10 cellular contexts compared by ENCODE assay signal in the genomic region with DNA sequence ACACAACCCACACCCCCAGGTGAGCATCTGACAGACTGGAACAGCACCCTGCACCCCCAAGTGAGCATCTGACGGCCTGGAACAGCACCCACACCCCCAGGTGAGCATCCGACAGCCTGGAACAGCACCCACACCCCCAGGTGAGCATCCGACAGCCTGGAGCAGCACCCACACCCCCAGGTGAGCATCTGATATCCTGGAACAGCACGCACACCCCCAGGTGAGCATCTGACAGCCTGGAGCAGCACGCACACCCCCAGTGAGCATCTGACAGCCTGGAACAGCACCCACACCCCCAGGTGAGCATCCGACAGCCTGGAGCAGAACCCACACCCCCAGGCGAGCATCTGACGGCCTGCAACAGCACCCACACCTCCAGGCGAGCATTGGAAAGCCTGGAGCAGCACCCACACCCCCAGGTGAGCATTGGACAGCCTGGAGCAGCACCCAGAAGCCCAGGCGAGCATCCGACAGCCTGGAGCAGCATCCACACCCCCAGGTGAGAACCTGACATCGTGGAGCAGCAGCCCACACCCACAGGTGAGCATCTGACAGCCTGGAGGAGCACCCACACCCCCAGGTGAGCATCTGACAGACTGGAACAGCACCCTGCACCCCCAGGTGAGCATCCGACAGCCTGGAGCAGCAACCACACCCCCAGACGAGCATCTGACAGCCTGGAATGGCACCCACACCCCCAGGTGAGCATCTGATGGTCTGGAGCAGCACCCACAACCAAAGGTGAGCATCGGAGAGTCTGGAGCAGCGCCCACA. TPM values are rescaled to one million over a fixed set of nuclear protein-coding genes. Genes with fewer than 3 reads are reported as not detected.
DNase-seq lines count a peak whose midpoint lies in the region; ATAC-seq, FAIRE-seq and TF ChIP-seq lines count a peak whose summit lies in the region.
"Not testable (repeated sequence)": the region's sequence is repeated elsewhere in the genome, so short reads cannot be mapped to it uniquely, and the experiment has no call there.
"Had no signal": no experiment of that assay in that cellular context is flagged by ENCODE, and none has a peak within 500 bp of the region (broad histone marks: within the 10 kb centered on the region; RNA-seq: fewer than 3 reads in every experiment).

No MANE protein-coding gene starts in this region.

- in situ Hi-C loops in Panc1 (cut with HindIII; ENCODE audit: low pct_unique_long_range_greater_than_20kb, low sequenced_read_pairs) = not testable (repeated sequence)

- not testable (repeated sequence) for BruUV-seq in Panc1 (replicated peaks; lab: Mats Ljungman, UMichigan); endothelial cell of umbilical vein (replicated peaks; lab: Mats Ljungman, UMichigan)

- not testable (repeated sequence) for H3K9me1 ChIP-seq in endothelial cell of umbilical vein (replicated peaks; ENCODE audit: control insufficient read depth, extremely low read depth, insufficient read depth, low read length)

- FAIRE-seq in endothelial cell of umbilical vein (lab: Jason Lieb, UNC) = peak; percentile 55
- FAIRE-seq in kidney (lab: Jason Lieb, UNC) = not testable (repeated sequence)

- H3K9me3 ChIP-seq in Panc1 (ENCODE audit: control insufficient read depth, insufficient read depth, low read depth, low read length); kidney (ENCODE audit: control insufficient read depth in 1 of 2, low read length in 2 of 2): not testable (repeated sequence)
- H3K9me3 ChIP-seq in endothelial cell of umbilical vein (replicated peaks; ENCODE audit: control insufficient read depth, insufficient read depth, low read length) (peaks cover 31% of the 10 kb centered on the region), neuronal stem cell (replicated peaks in 1 of 2; ENCODE audit: control insufficient read depth in 2 of 2, insufficient read depth in 1 of 2, low read depth in 1 of 2, low read length in 2 of 2) (peaks cover 0 to 34% of the 10 kb centered on the region in 2 donors), stomach (peaks cover 0 to 22% (median 17%) of the 10 kb centered on the region in 4 donors)

- CTCF ChIA-PET in Panc1 (lab: Charles Lee); endothelial cell of umbilical vein (lab: Charles Lee): not testable (repeated sequence)

- H2BK120ac ChIP-seq in neuronal stem cell (ENCODE audit: low read depth, low read length) = not testable (repeated sequence)

- H3K27me3 ChIP-seq in Panc1 (ENCODE audit: control insufficient read depth, insufficient read depth, low read length) (peaks cover 17% of the 10 kb centered on the region; the same call in 1 of the 2 replicates), neuronal stem cell (ENCODE audit: control insufficient read depth in 3 of 3, insufficient read depth in 3 of 3, low read depth in 1 of 3, low read length in 3 of 3) (peaks cover 2 to 31% (median 7%) of the 10 kb centered on the region in 3 experiments), stomach (peaks cover 22 to 56% (median 49%) of the 10 kb centered on the region in 3 donors)
- not testable (repeated sequence) for H3K27me3 ChIP-seq in endothelial cell of umbilical vein (ENCODE audit: control insufficient read depth in 2 of 2, insufficient read depth in 2 of 2, low read length in 2 of 2)

- TF ChIP-seq EP300 in stomach (IDR thresholded peaks at IDR 0.05) = not testable (repeated sequence)

- not testable (repeated sequence) for H3K36me3 ChIP-seq in Panc1 (ENCODE audit: control insufficient read depth, insufficient read depth, low read length); endothelial cell of umbilical vein (ENCODE audit: control insufficient read depth in 2 of 2, extremely low read depth in 1 of 2, insufficient read depth in 2 of 2, low read length in 2 of 2); kidney (ENCODE audit: control insufficient read depth in 1 of 2, insufficient read depth in 2 of 2, low read length in 2 of 2); neuronal stem cell (replicated peaks in 1 of 2; ENCODE audit: control insufficient read depth in 2 of 2, insufficient read depth in 2 of 2, low read length in 2 of 2); stomach

- peak overlapping the region; percentile 89 for H3K18ac ChIP-seq in neuronal stem cell (ENCODE audit: low read length)

- not testable (repeated sequence) for H3K9ac ChIP-seq in endothelial cell of umbilical vein (replicated peaks; ENCODE audit: extremely low read depth, insufficient read depth, low read length); kidney (ENCODE audit: low read length in 2 of 2)
- peak overlapping the region; percentile 66 for H3K9ac ChIP-seq in neuronal stem cell (ENCODE audit: low read depth, low read length, poor library complexity)

- peak overlapping the region; percentile 40 for H4K91ac ChIP-seq in neuronal stem cell (ENCODE audit: low read depth, low read length, poor library complexity)

- dilution Hi-C loops in endothelial cell of umbilical vein (cut with MboI; ENCODE audit: extremely low pct_ligation_motif_present, low sequenced_read_pairs) = not testable (repeated sequence)

- not testable (repeated sequence) for TF ChIP-seq POLR2A in endothelial cell of umbilical vein (IDR thresholded peaks at IDR 0.05; ENCODE audit: low read depth, low read length); stomach (IDR thresholded peaks at IDR 0.05)

- peak overlapping the region; percentile 58 for H3K14ac ChIP-seq in neuronal stem cell (ENCODE audit: low read length)

- not testable (repeated sequence) for TF ChIP-seq CTCF in Panc1 (IDR thresholded peaks at IDR 0.05); endothelial cell of umbilical vein (IDR thresholded peaks at IDR 0.05; ENCODE audit: extremely low read depth in 1 of 2, insufficient read depth in 1 of 2, low read depth in 1 of 2, low read length in 2 of 2); kidney (IDR thresholded peaks at IDR 0.05; ENCODE audit: borderline replicate concordance, extremely low read depth, insufficient read depth); stomach (IDR thresholded peaks at IDR 0.05)

- H3K79me2 ChIP-seq in endothelial cell of umbilical vein (ENCODE audit: control insufficient read depth, insufficient read depth, low read length) = not testable (repeated sequence)

- POLR2A ChIA-PET in Panc1 (lab: Charles Lee); endothelial cell of umbilical vein (lab: Charles Lee): not testable (repeated sequence)

- intact Hi-C loops in Panc1 (cut with micrococcal nuclease; ENCODE audit: unreplicated experiment); endothelial cell of umbilical vein (cut with micrococcal nuclease); kidney (cut with DNase I); stomach (cut with DNase I; ENCODE audit: low total_unique reads): not testable (repeated sequence)

- peak; percentile 74 for ATAC-seq in Panc1

- not testable (repeated sequence) for H2BK15ac ChIP-seq in neuronal stem cell (ENCODE audit: low read length)

- not testable (repeated sequence) for H3K4ac ChIP-seq in neuronal stem cell (ENCODE audit: low read length)

- peak overlapping the region; percentile 60 for H3K23ac ChIP-seq in neuronal stem cell (ENCODE audit: low read depth, low read length, poor library complexity)

- not testable (repeated sequence) for H4K8ac ChIP-seq in neuronal stem cell (ENCODE audit: low read depth, low read length)

- H3K79me1 ChIP-seq in neuronal stem cell (ENCODE audit: low read depth, low read length) = peaks cover 10% of the 10 kb centered on the region

- not testable (repeated sequence) for H3K4me2 ChIP-seq in endothelial cell of umbilical vein (ENCODE audit: insufficient read depth, low read length)
- peak overlapping the region; percentile 31 for H3K4me2 ChIP-seq in neuronal stem cell (ENCODE audit: insufficient read depth, low read length, poor library complexity, severe bottlenecking)

- H3K4me1 ChIP-seq in Panc1 (ENCODE audit: control insufficient read depth, insufficient read depth, low read length); endothelial cell of umbilical vein (ENCODE audit: control insufficient read depth, extremely low read depth, insufficient read depth, low read length); kidney (ENCODE audit: control insufficient read depth in 1 of 2, insufficient read depth in 1 of 2, low read depth in 1 of 2, low read length in 2 of 2); neuronal stem cell (ENCODE audit: control insufficient read depth in 2 of 2, insufficient read depth in 1 of 2, low read depth in 1 of 2, low read length in 2 of 2); stomach: not testable (repeated sequence)

- no CpG with 5 or more reads among the region's 16 CpGs for WGBS in neuronal stem cell (ENCODE audit: extremely low coverage in 2 of 2, insufficient read length in 2 of 2, insufficient replicate concordance in 1 of 2), 2 donors
- 31 to 41% (median 33%) methylated on average over 16 of the region's 16 CpGs for WGBS in stomach, 5 donors

- not testable (repeated sequence) for H4K20me1 ChIP-seq in endothelial cell of umbilical vein (replicated peaks; ENCODE audit: control insufficient read depth, extremely low read depth, insufficient read depth, low read length)

- not testable (repeated sequence) for H3K27ac ChIP-seq in Panc1 (ENCODE audit: low read length); endothelial cell of umbilical vein (ENCODE audit: insufficient read depth, low read depth, low read length); kidney (ENCODE audit: low read depth in 2 of 2, low read length in 2 of 2); neuronal stem cell (replicated peaks; ENCODE audit: low read length); stomach

- H2AK5ac ChIP-seq in neuronal stem cell (ENCODE audit: low read depth, low read length) = peak overlapping the region; percentile 88

- H3K4me3 ChIP-seq in Panc1 (ENCODE audit: low read depth in 2 of 2, low read length in 2 of 2); endothelial cell of umbilical vein (replicated peaks in 1 of 3; ENCODE audit: insufficient read depth in 1 of 3, low read depth in 1 of 3, low read length in 3 of 3); kidney (ENCODE audit: low read length in 2 of 2); neuronal stem cell (ENCODE audit: low read length in 2 of 2); stomach: not testable (repeated sequence)

- DNase-seq in Panc1 (ENCODE audit: low read depth, low spot score); endothelial cell of umbilical vein (ENCODE audit: low read depth, low spot score); neuronal stem cell (ENCODE audit: low spot score): not testable (repeated sequence)
- peak; percentile 50 for DNase-seq in activated CD8-positive, alpha-beta memory T cell treated with anti-CD3 and anti-CD28 coated beads for 24 hours
- peak; percentile 7 for DNase-seq in activated gamma-delta T cell treated with Interleukin-2 at 50 U/mL for 16 hours
- peak; percentile 86 for DNase-seq in kidney
- DNase-seq in stomach = peak; percentile 27

- not testable (repeated sequence) for H2AFZ ChIP-seq in endothelial cell of umbilical vein (ENCODE audit: low read depth, low read length); neuronal stem cell (ENCODE audit: low read length)

- H2BK12ac ChIP-seq in neuronal stem cell (ENCODE audit: low read length) = not testable (repeated sequence)

- H2BK5ac ChIP-seq in neuronal stem cell (ENCODE audit: low read length) = not testable (repeated sequence)

RNA-seq across cellular contexts. Expression of a gene that starts 19.5 kb away (rescaled TPM):
- 0.46 TPM for total RNA-seq in Panc1 (2021; ENCODE audit: unreplicated experiment)
- polyA plus RNA-seq in Panc1 (2012; ENCODE audit: insufficient read length) = 10.4 TPM
- 1.1 and 1.6 TPM in 2 replicates for total RNA-seq in endothelial cell of umbilical vein
- 1.2 and 3.4 TPM in 2 replicates for polyA plus RNA-seq in endothelial cell of umbilical vein
- polyA plus RNA-seq in endothelial cell of umbilical vein (2011; cell fraction: cytosol; rRNA removed) = 0.58 and 1.6 TPM in 2 replicates
- polyA plus RNA-seq in endothelial cell of umbilical vein (2011; cell fraction: nucleus; rRNA removed) = 1.7 and 3.1 TPM in 2 replicates
- polyA plus RNA-seq in endothelial cell of umbilical vein (2012) = 0.44 and 0.67 TPM in 2 replicates
- polyA minus RNA-seq in endothelial cell of umbilical vein = 1.9 and 4.4 TPM in 2 replicates
- not detected for polyA minus RNA-seq in endothelial cell of umbilical vein (2011; cell fraction: cytosol; rRNA and poly(A)+ RNA removed)
- polyA minus RNA-seq in endothelial cell of umbilical vein (2011; cell fraction: nucleus; rRNA and poly(A)+ RNA removed) = not detected in 2 replicates
- 4.0 TPM for total RNA-seq in kidney
- polyA plus RNA-seq in kidney (ENCODE audit: insufficient read depth, low read depth, low replicate concordance) = 8.5 TPM
- polyA plus RNA-seq in neuronal stem cell (2013, experiment 1 of 2) = 1.1 TPM
- 1.4 TPM for polyA plus RNA-seq in neuronal stem cell (2013, experiment 2 of 2)
- 100 to 1,000 TPM in 1 of 5 donors, 10 to 100 TPM in 1, 1 to 10 TPM in 3; 1.3 to 190 (median 4.5) TPM for total RNA-seq in stomach
- polyA plus RNA-seq in stomach = 10 to 100 TPM; 20.5 to 27.3 (median 26.7) TPM
- total RNA-seq: GM23248, LHCN-M2, PC-3 had no signal
- polyA plus RNA-seq: GM23248 had no signal
